Comparison of ENCODE assay signal across 10 cellular contexts in the genomic region with DNA sequence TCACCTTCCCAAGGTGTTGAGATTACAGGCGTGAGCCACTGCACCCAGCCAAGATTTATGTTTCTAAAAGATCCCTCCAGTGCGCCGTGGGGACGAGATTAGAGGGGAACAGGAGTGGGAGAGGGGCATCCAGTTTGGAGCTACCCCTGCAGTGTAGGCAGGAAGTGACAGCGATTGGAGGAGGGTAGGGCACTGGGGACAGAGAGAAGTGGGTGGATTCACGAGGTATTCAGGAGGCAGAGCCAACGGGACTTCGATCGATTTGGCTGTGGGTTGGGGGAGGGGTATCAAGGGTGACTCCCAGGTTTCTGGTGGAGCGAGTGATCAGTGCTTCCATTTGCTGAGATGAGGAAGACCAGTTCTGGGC.
DNase-seq lines count a peak whose midpoint lies in the region; ATAC-seq and TF ChIP-seq lines count a peak whose summit lies in the region.
"Had no signal": no experiment of that assay in that cellular context is flagged by ENCODE, and none has a peak within 500 bp of the region (broad histone marks: within the 10 kb centered on the region; RNA-seq: fewer than 3 reads in every experiment).

No MANE protein-coding gene starts in this region.

- H3K4me1 Mint-ChIP-seq in stimulated activated naive CD8-positive, alpha-beta T cell treated with anti-CD3 and anti-CD28 coated beads, Interleukin-15, Interleukin-2, amounts not matched to agents 100 ng/mL and 50 ng/mL, for 24 hours (ENCODE audit: low read depth), result no peaks in the 10 kb centered on the region
- no peaks in the 10 kb centered on the region for H3K4me1 Mint-ChIP-seq in stimulated activated naive CD8-positive, alpha-beta T cell treated with anti-CD3 and anti-CD28 coated beads, Interleukin-15, amount 100 ng/mL, for 72 hours
- H3K4me1 Mint-ChIP-seq: CD4-positive, CD25-positive, alpha-beta regulatory T cell had no signal

- no peak for TF ChIP-seq CTCF in HEK293 (tag by site-specific recombination; IDR thresholded peaks at IDR 0.05)
- no peak for TF ChIP-seq CTCF in foreskin fibroblast (IDR thresholded peaks at IDR 0.05; ENCODE audit: low read depth, low read length)

- no peak for ATAC-seq in stimulated activated naive CD8-positive, alpha-beta T cell treated with anti-CD3 and anti-CD28 coated beads, Interleukin-15, amount 100 ng/mL, for 72 hours
- ATAC-seq in left lobe of liver, result peak; percentile 77
- ATAC-seq: A549, GM12878 had no signal

- H3K4me3 ChIP-seq in HEK293 (ENCODE audit: low read depth, low read length) (no peak overlapping the region), foreskin fibroblast (ENCODE audit: low read depth in 1 of 2, low read length in 2 of 2) (no peak overlapping the region)
- H3K4me3 ChIP-seq: A549, GM12878 had no signal

- H3K27ac Mint-ChIP-seq in stimulated activated naive CD8-positive, alpha-beta T cell treated with anti-CD3 and anti-CD28 coated beads, Interleukin-15, Interleukin-2, amounts not matched to agents 100 ng/mL and 50 ng/mL, for 24 hours, result peak overlapping the region; percentile 4
- no peak overlapping the region for H3K27ac Mint-ChIP-seq in stimulated activated naive CD8-positive, alpha-beta T cell treated with anti-CD3 and anti-CD28 coated beads, Interleukin-15, amount 100 ng/mL, for 72 hours
- H3K27ac Mint-ChIP-seq: CD4-positive, CD25-positive, alpha-beta regulatory T cell had no signal

- peaks cover 6% of the 10 kb centered on the region for H3K27me3 Mint-ChIP-seq in stimulated activated naive CD8-positive, alpha-beta T cell treated with anti-CD3 and anti-CD28 coated beads, Interleukin-15, Interleukin-2, amounts not matched to agents 100 ng/mL and 50 ng/mL, for 24 hours
- peaks cover 25% of the 10 kb centered on the region for H3K27me3 Mint-ChIP-seq in stimulated activated naive CD8-positive, alpha-beta T cell treated with anti-CD3 and anti-CD28 coated beads, Interleukin-15, amount 100 ng/mL, for 72 hours

- DNase-seq in stimulated activated naive CD8-positive, alpha-beta T cell treated with anti-CD3 and anti-CD28 coated beads, Interleukin-15, amount 100 ng/mL, for 72 hours, result no peak
- DNase-seq in left lobe of liver (ENCODE audit: low spot score) (no peak), foreskin fibroblast (no peak), Ammon's horn (ENCODE audit: low spot score) (no peak)
- DNase-seq: CD4-positive, CD25-positive, alpha-beta regulatory T cell; H7 had no signal

- H3K4me3 Mint-ChIP-seq in stimulated activated naive CD8-positive, alpha-beta T cell treated with anti-CD3 and anti-CD28 coated beads, Interleukin-15, Interleukin-2, amounts not matched to agents 100 ng/mL and 50 ng/mL, for 24 hours, result no peak overlapping the region
- no peak overlapping the region for H3K4me3 Mint-ChIP-seq in stimulated activated naive CD8-positive, alpha-beta T cell treated with anti-CD3 and anti-CD28 coated beads, Interleukin-15, amount 100 ng/mL, for 72 hours
- H3K4me3 Mint-ChIP-seq: CD4-positive, CD25-positive, alpha-beta regulatory T cell had no signal

- H3K36me3 Mint-ChIP-seq in stimulated activated naive CD8-positive, alpha-beta T cell treated with anti-CD3 and anti-CD28 coated beads, Interleukin-15, Interleukin-2, amounts not matched to agents 100 ng/mL and 50 ng/mL, for 24 hours (ENCODE audit: low read depth), result no peaks in the 10 kb centered on the region
- H3K36me3 Mint-ChIP-seq: CD4-positive, CD25-positive, alpha-beta regulatory T cell had no signal

- CTCF ChIA-PET in HEK293 (lab: Yijun Ruan, JAX), result interaction anchor here (0.6 to 1.4 kb wide), 2 partner anchors 8 to 15 kb away, joined by 3 to 5 read pairs; no protein-coding TSS in a partner anchor

- no peaks in the 10 kb centered on the region for H3K9me3 Mint-ChIP-seq in stimulated activated naive CD8-positive, alpha-beta T cell treated with anti-CD3 and anti-CD28 coated beads, Interleukin-15, Interleukin-2, amounts not matched to agents 100 ng/mL and 50 ng/mL, for 24 hours
- no peaks in the 10 kb centered on the region for H3K9me3 Mint-ChIP-seq in stimulated activated naive CD8-positive, alpha-beta T cell treated with anti-CD3 and anti-CD28 coated beads, Interleukin-15, amount 100 ng/mL, for 72 hours
- H3K9me3 Mint-ChIP-seq: CD4-positive, CD25-positive, alpha-beta regulatory T cell had no signal

- no peaks in the 10 kb centered on the region for H3K9me3 ChIP-seq in HEK293 (ENCODE audit: control insufficient read depth, insufficient read depth, low read depth, low read length)
- H3K9me3 ChIP-seq: A549 had no signal

- no peaks in the 10 kb centered on the region for H3K4me1 ChIP-seq in HEK293 (ENCODE audit: control insufficient read depth, insufficient read depth, low read length)

- H3K36me3 ChIP-seq in HEK293 (ENCODE audit: control insufficient read depth in 2 of 2, insufficient read depth in 1 of 2, low read length in 2 of 2), result no peaks in the 10 kb centered on the region

- H3K27ac ChIP-seq in HEK293 (ENCODE audit: extremely low read depth, low read depth, low read length), result no peak overlapping the region
- H3K27ac ChIP-seq: A549 had no signal

- POLR2A ChIA-PET in HEK293 (lab: Yijun Ruan, JAX), result no interaction called here

TF ChIP-seq in HEK293, 187 proteins besides CTCF, POLR2A, EP300 and RAD21:
- TF ChIP-seq RBAK (tag by site-specific recombination; IDR thresholded peaks at IDR 0.05) (no peak), ZFHX2 (tag by site-specific recombination; conservative IDR thresholded peaks at IDR 0.05) (peak; percentile 25)
